Comparison of ENCODE assay signal across 11 cellular contexts in the genomic region with DNA sequence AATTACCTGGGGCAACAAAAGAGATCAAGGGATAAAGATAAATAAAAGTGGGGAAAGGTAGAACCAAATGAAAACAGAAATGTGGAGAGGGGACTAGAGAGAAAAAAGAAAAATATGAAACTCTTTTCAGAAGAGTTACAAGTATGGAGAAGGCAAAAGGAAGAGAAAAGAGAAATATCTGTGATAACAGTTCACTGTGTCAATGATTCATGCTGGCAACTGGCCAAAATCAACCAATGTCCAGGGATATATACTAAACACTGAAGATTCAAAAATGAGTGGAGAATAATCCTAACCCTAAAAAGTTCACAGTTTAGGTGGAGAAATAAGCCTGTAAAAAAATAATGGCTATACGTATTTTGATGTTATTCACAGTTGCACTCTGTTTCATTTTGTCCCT.
DNase-seq lines count a peak whose midpoint lies in the region; ATAC-seq and TF ChIP-seq lines count a peak whose summit lies in the region.
"Had no signal": no experiment of that assay in that cellular context is flagged by ENCODE, and none has a peak within 500 bp of the region (broad histone marks: within the 10 kb centered on the region; RNA-seq: fewer than 3 reads in every experiment).

No MANE protein-coding gene starts in this region.

- H3K4me1 ChIP-seq in HCT116 (ENCODE audit: control insufficient read depth in 1 of 2, insufficient read depth in 2 of 2, low read length in 2 of 2) (peaks cover 80 to 88% of the 10 kb centered on the region in 2 experiments), ovary (ENCODE audit: insufficient read depth) (no peaks in the 10 kb centered on the region)
- H3K4me1 ChIP-seq: right atrium auricular region had no signal

- H3K4me3 ChIP-seq in HCT116 (replicated peaks in 1 of 2; ENCODE audit: low read depth in 1 of 2, low read length in 2 of 2) (peak overlapping the region in 1 of 2 experiments; percentile 31; a peak in 2 of 4 replicates), fibroblast of villous mesenchyme (ENCODE audit: low read depth, low read length) (no peak overlapping the region), ovary (no peak overlapping the region)
- H3K4me3 ChIP-seq: coronary artery, right atrium auricular region had no signal

- no TSS peak for BruUV-seq in HCT116 (replicated peaks; lab: Mats Ljungman, UMichigan)

- POLR2A ChIA-PET in HCT116 (lab: Charles Lee), result interaction anchor here (1.1 to 2.7 kb wide), 9 partner anchors 8 to 375 kb away, joined by 3 to 12 read pairs (median 6); a partner anchor contains a TSS

- peak overlapping the region; percentile 57 for H3K4me2 ChIP-seq in HCT116 (ENCODE audit: low read length)

- TF ChIP-seq CTCF in HCT116 (IDR thresholded peaks at IDR 0.05 in 2 of 3, conservative IDR thresholded peaks at IDR 0.05 in 1 of 3; ENCODE audit: borderline replicate concordance in 1 of 3, insufficient read depth in 1 of 3, low read depth in 2 of 3, low read length in 2 of 3), result no peak
- TF ChIP-seq CTCF in fibroblast of villous mesenchyme (IDR thresholded peaks at IDR 0.05; ENCODE audit: insufficient read depth, low read depth, low read length), result no peak
- TF ChIP-seq CTCF in ovary (IDR thresholded peaks at IDR 0.05), result no peak

- H3K9ac ChIP-seq in HCT116 (ENCODE audit: low read length), result peak overlapping the region; percentile 59

- no peak overlapping the region for H2AFZ ChIP-seq in HCT116 (ENCODE audit: low read depth, low read length, poor library complexity, severe bottlenecking)

- H4K20me1 ChIP-seq in HCT116 (ENCODE audit: insufficient read depth), result no peaks in the 10 kb centered on the region

- DNase-seq in A172 (ENCODE audit: low spot score) (peak; percentile 56), HCT116 (ENCODE audit: low read depth, low spot score) (peak; percentile 65), SHP77 treated with DMSO at 0.1 percent for 48 hours (lab: John Stamatoyannopoulos, UW) (peak; percentile 26), fibroblast of villous mesenchyme (ENCODE audit: low read depth) (peak; percentile 22), SKM-1 treated with dmso at 0.1 percent for 144 hours (lab: John Stamatoyannopoulos, UW; ENCODE audit: unreplicated experiment) (no peak), ovary (no peak)
- DNase-seq in activated effector memory CD4-positive, alpha-beta T cell treated with Interleukin-2 at 50 U/mL for 16 hours, result no peak

- TF ChIP-seq POLR2A in HCT116 (IDR thresholded peaks at IDR 0.05; ENCODE audit: borderline replicate concordance, extremely low read depth, insufficient read depth, insufficient read length), result no peak
- no peak for TF ChIP-seq POLR2A in ovary (IDR thresholded peaks at IDR 0.05)

- 95 to 98% (median 98%) methylated on average over 1 of the region's 1 CpG for WGBS in ovary, 3 donors

- CTCF ChIA-PET in HCT116 (lab: Charles Lee), result interaction anchor here (0.8 to 1.5 kb wide), 2 partner anchors 41 to 375 kb away, joined by 3 read pairs; no protein-coding TSS in a partner anchor

- H3K27ac ChIP-seq in HCT116 (ENCODE audit: low read depth, low read length) (peak overlapping the region; percentile 97), ovary (no peak overlapping the region)
- H3K27ac ChIP-seq: coronary artery, right atrium auricular region had no signal

- H3K36me3 ChIP-seq in HCT116 (ENCODE audit: control insufficient read depth in 1 of 2, insufficient read depth in 2 of 2, low read length in 2 of 2) (0 out of 4 replicates have a peak, but pooled peaks cover 0 to 3% of the 10 kb centered on the region in 2 experiments), ovary (no peaks in the 10 kb centered on the region)
- H3K36me3 ChIP-seq: right atrium auricular region had no signal

- ATAC-seq in HCT116, result peak; percentile 60
- no peak for ATAC-seq in GM18909 (IDR thresholded peaks at IDR 0.05; ENCODE audit: poor library complexity, unreplicated experiment)
- ATAC-seq: activated CD4-positive, CD25-positive, alpha-beta regulatory T cell treated with anti-CD3 and anti-CD28 coated beads, Interleukin-2, amount 50 U/mL, for 24 hours had no signal

- peaks cover 25% of the 10 kb centered on the region; the same call in 1 of the 2 replicates for H3K79me2 ChIP-seq in HCT116 (ENCODE audit: insufficient read depth, low read length)

- intact Hi-C loops in HCT116 (cut with micrococcal nuclease) (no loop called here), ovary (cut with DNase I) (no loop called here)

- TF ChIP-seq RAD21 in HCT116 (IDR thresholded peaks at IDR 0.05; ENCODE audit: low read depth), result peak; percentile 8; the same call in 1 of the 2 replicates

- H3K9me2 ChIP-seq in HCT116 (ENCODE audit: insufficient read depth), result no peaks in the 10 kb centered on the region

- H3K9me3 ChIP-seq in HCT116 (ENCODE audit: control insufficient read depth in 1 of 2, insufficient read depth in 1 of 2, low read depth in 1 of 2, low read length in 2 of 2) (no peaks in the 10 kb centered on the region), ovary (no peaks in the 10 kb centered on the region)
- H3K9me3 ChIP-seq: right atrium auricular region had no signal

- H3K27me3 ChIP-seq in HCT116 (ENCODE audit: insufficient read depth, low read length) (no peaks in the 10 kb centered on the region), ovary (no peaks in the 10 kb centered on the region)
- H3K27me3 ChIP-seq: right atrium auricular region had no signal

- TF ChIP-seq EP300 in ovary (IDR thresholded peaks at IDR 0.05), result no peak

- RAD21 ChIA-PET in HCT116 (lab: Charles Lee; ENCODE audit: low non-redundant PET in 1 of 2, low total read pairs in 2 of 2, uncharacterized antibody in 2 of 2, unreplicated experiment in 2 of 2), result no interaction called here

TF ChIP-seq in HCT116, 20 proteins besides CTCF, POLR2A, EP300 and RAD21:
- TF ChIP-seq FOSL1 (IDR thresholded peaks at IDR 0.05; ENCODE audit: low read depth), result peak; percentile 40
- TF ChIP-seq SP1 (IDR thresholded peaks at IDR 0.05; ENCODE audit: low read depth), result peak; percentile 19; the same call in 1 of the 2 replicates
- TF ChIP-seq EZH2phosphoT487 (IDR thresholded peaks at IDR 0.05; ENCODE audit: borderline replicate concordance), result no peak
- peak; percentile 66 for TF ChIP-seq JUND (IDR thresholded peaks at IDR 0.05)
- TF ChIP-seq POLR2AphosphoS5 (IDR thresholded peaks at IDR 0.05; ENCODE audit: low read depth, low read length), result peak; percentile 27; the same call in 1 of the 2 replicates
TF ChIP-seq in HCT116: peak in this region for 4.

Comparison
In these comparisons a context has a peak if more than half of its experiments do, and no peak if none do; other contexts are left out.
1. DNase-seq: peak in A172 (single experiment), HCT116 (single experiment), SHP77 treated with DMSO at 0.1 percent for 48 hours (single experiment) and fibroblast of villous mesenchyme (single experiment); none in SKM-1 treated with dmso at 0.1 percent for 144 hours (single experiment), activated effector memory CD4-positive, alpha-beta T cell treated with Interleukin-2 at 50 U/mL for 16 hours (single experiment) and ovary (0 of 5).